ENCODE assay signal across 14 cellular contexts in the genomic region with DNA sequence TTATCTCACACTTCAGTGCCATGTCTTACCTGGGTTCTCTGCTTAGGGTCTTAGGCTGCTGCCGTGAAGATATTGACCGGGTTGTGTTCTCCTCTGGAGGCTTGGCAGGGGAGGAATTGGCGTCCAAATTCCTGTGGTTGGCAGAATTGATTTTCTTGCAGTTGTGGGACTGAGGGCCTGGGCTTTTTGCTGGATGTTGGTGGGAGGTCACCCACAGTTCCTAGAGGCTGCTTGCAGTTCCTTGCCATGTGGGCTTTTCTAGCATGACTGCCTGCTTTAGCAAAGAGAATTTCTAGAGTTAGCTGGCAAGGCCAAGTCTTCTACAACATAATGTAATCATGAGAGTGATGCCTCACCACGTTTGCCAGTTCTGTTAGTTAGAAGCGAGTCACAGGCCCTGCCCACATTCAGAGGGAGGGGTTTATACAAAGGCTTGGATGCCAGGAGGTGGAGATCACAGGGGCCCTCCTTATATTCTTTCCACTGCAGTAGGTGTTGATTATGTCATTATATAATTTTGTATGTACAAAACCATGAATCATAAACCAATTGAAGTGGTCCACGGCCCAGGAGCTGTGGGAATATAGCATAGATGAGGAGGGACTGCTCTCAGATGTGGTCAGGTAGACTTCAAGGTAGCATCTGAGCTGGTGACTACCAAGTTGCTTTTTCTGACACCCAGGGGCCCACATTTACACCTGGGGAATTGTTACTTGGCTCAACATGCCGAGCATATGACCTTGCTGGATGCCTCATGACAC. TPM values are rescaled to one million over a fixed set of nuclear protein-coding genes. Genes with fewer than 3 reads are reported as not detected.
DNase-seq lines count a peak whose midpoint lies in the region; ATAC-seq and TF ChIP-seq lines count a peak whose summit lies in the region.
"Had no signal": no experiment of that assay in that cellular context is flagged by ENCODE, and none has a peak within 500 bp of the region (broad histone marks: within the 10 kb centered on the region; RNA-seq: fewer than 3 reads in every experiment).

No MANE protein-coding gene starts in this region.

- H3K27me3 ChIP-seq in suprapubic skin, result peaks cover 14% of the 10 kb centered on the region

- H3K9me3 ChIP-seq in suprapubic skin, result no peaks in the 10 kb centered on the region
- H3K9me3 ChIP-seq: transverse colon had no signal

- WGBS in suprapubic skin, result 47% methylated on average over 7 of the region's 7 CpGs

- H3K4me1 Mint-ChIP-seq in Calu3 (ENCODE audit: low read depth, unreplicated experiment), result peaks cover 25% of the 10 kb centered on the region
- H3K4me1 Mint-ChIP-seq in type B pancreatic cell (ENCODE audit: unreplicated experiment), result peaks cover 12% of the 10 kb centered on the region

- peaks cover 3% of the 10 kb centered on the region for H3K4me1 ChIP-seq in suprapubic skin
- H3K4me1 ChIP-seq: transverse colon had no signal

- H3K27ac ChIP-seq in suprapubic skin, result no peak overlapping the region
- H3K27ac ChIP-seq: transverse colon had no signal

- H3K27ac Mint-ChIP-seq in Calu3 (ENCODE audit: unreplicated experiment), result no peak overlapping the region
- H3K27ac Mint-ChIP-seq in type B pancreatic cell, result no peak overlapping the region
- H3K27ac Mint-ChIP-seq: brain; effector memory CD8-positive, alpha-beta T cell had no signal

- H3K27me3 Mint-ChIP-seq in Calu3 (ENCODE audit: unreplicated experiment) (peaks cover 57% of the 10 kb centered on the region), type B pancreatic cell (peaks cover 31% of the 10 kb centered on the region)

- no peak for ATAC-seq in HG03520 (IDR thresholded peaks at IDR 0.05; ENCODE audit: unreplicated experiment)
- ATAC-seq: effector memory CD8-positive, alpha-beta T cell had no signal

- peaks cover 3% of the 10 kb centered on the region for H3K9me3 Mint-ChIP-seq in Calu3 (ENCODE audit: low read depth, unreplicated experiment)
- H3K9me3 Mint-ChIP-seq in type B pancreatic cell, result peaks cover 8% of the 10 kb centered on the region

- no peak for TF ChIP-seq POLR2A in suprapubic skin (IDR thresholded peaks at IDR 0.05)

- H3K36me3 ChIP-seq in suprapubic skin, result no peaks in the 10 kb centered on the region
- H3K36me3 ChIP-seq: transverse colon had no signal

- peak; percentile 49 for DNase-seq in AG08396 (ENCODE audit: low spot score)
- DNase-seq in Calu3, result peak; percentile 64
- peak; percentile 93 for DNase-seq in SW480 (ENCODE audit: low spot score)
- DNase-seq in kidney glomerular epithelial cell (lab: John Stamatoyannopoulos, UW), result peak; percentile 42
- no peak for DNase-seq in type B pancreatic cell (ENCODE audit: extremely low spot score, unreplicated experiment)
- DNase-seq in suprapubic skin (ENCODE audit: low spot score in 2 of 2), result no peak
- DNase-seq: activated CD8-positive, alpha-beta memory T cell treated with anti-CD3 and anti-CD28 coated beads, Interleukin-2, amount 50 U/mL, for 4 hours; effector memory CD8-positive, alpha-beta T cell; glutamatergic neuron; naive B cell; transverse colon had no signal

- no peak overlapping the region for H3K4me3 Mint-ChIP-seq in Calu3 (ENCODE audit: low read depth, unreplicated experiment)
- no peak overlapping the region for H3K4me3 Mint-ChIP-seq in type B pancreatic cell
- H3K4me3 Mint-ChIP-seq: effector memory CD8-positive, alpha-beta T cell; naive B cell had no signal

- CTCF ChIA-PET in Calu3 (lab: Charles Lee), result no interaction called here

- TF ChIP-seq EP300 in suprapubic skin (IDR thresholded peaks at IDR 0.05), result no peak

- intact Hi-C loops in Calu3 (cut with micrococcal nuclease; ENCODE audit: unreplicated experiment), result no loop called here

- no peak overlapping the region for H3K4me3 ChIP-seq in suprapubic skin
- H3K4me3 ChIP-seq: transverse colon had no signal

- H3K36me3 Mint-ChIP-seq in Calu3 (ENCODE audit: insufficient read depth, unreplicated experiment), result no peaks in the 10 kb centered on the region
- H3K36me3 Mint-ChIP-seq in type B pancreatic cell, result peaks cover 4% of the 10 kb centered on the region

- TF ChIP-seq CTCF in Calu3 (IDR thresholded peaks at IDR 0.05; ENCODE audit: unreplicated experiment) (no peak), type B pancreatic cell (conservative IDR thresholded peaks at IDR 0.05) (no peak), suprapubic skin (IDR thresholded peaks at IDR 0.05) (no peak)

- BruUV-seq in Calu3 (replicated peaks; lab: Mats Ljungman, UMichigan), result no TSS peak

RNA-seq across cellular contexts. Expression of gene UBL4B, which starts 6.6 kb away (rescaled TPM):
- total RNA-seq in Calu3 (2022), result not detected in 2 replicates
- total RNA-seq in type B pancreatic cell (ENCODE audit: low replicate concordance), result 1.0 TPM in 1 of 2 replicates, not detected in the other
- total RNA-seq in suprapubic skin, result 1 to 10 TPM in 2 of 4 donors, under 1 TPM in 1, not detected in 1; 0.48 to 1.8 (median 1.1) TPM

RNA-seq across cellular contexts. Expression of gene SLC6A17, which starts 31.5 kb away (rescaled TPM):
- total RNA-seq in Calu3 (2022) (0.20 and 0.24 TPM in 2 replicates), type B pancreatic cell (ENCODE audit: low replicate concordance) (0.50 and 0.58 TPM in 2 replicates), suprapubic skin (10 to 100 TPM in 2 of 4 donors, 1 to 10 TPM in 2; 5.2 to 18.6 (median 8.0) TPM)

RNA-seq across cellular contexts. Expression of gene ALX3, which starts 48.3 kb away (rescaled TPM):
- total RNA-seq in Calu3 (2022) (not detected in 2 replicates), type B pancreatic cell (ENCODE audit: low replicate concordance) (1.4 and 19.8 TPM in 2 replicates), suprapubic skin (under 1 TPM in 2 of 4 donors, not detected in 2; 0.49 to 0.60 TPM)
- total RNA-seq: RPMI7951, transverse colon had no signal

Comparison
In these comparisons a context has a peak if more than half of its experiments do, and no peak if none do; other contexts are left out.
1. DNase-seq: peak in AG08396 (single experiment), Calu3 (single experiment), SW480 (single experiment) and kidney glomerular epithelial cell (single experiment); none in type B pancreatic cell (single experiment) and suprapubic skin (0 of 2).